Comparison of ENCODE assay signal across 8 cellular contexts in genomic region chr12:107670999-107671643, GRCh38. TPM values are rescaled to one million over a fixed set of nuclear protein-coding genes. Genes with fewer than 3 reads are reported as not detected.
DNase-seq lines count a peak whose midpoint lies in the region; ATAC-seq and TF ChIP-seq lines count a peak whose summit lies in the region.

No MANE protein-coding gene starts in this region.

- 44 to 45% methylated on average over 1 to 10 of the region's 10 CpGs for WGBS in transverse colon (ENCODE audit: low coverage in 1 of 2), 2 donors

- H3K4me1 ChIP-seq in Karpas-422 (ENCODE audit: low read length) (no peaks in the 10 kb centered on the region), transverse colon (no peaks in the 10 kb centered on the region)

- H3K36me3 ChIP-seq in Karpas-422 (ENCODE audit: insufficient read depth, low read length) (no peaks in the 10 kb centered on the region), transverse colon (no peaks in the 10 kb centered on the region)

- TF ChIP-seq POLR2A in transverse colon (IDR thresholded peaks at IDR 0.05): no peak

- ATAC-seq in GM18519 (IDR thresholded peaks at IDR 0.05; ENCODE audit: low FRiP score, unreplicated experiment) (no peak), HG02798 (IDR thresholded peaks at IDR 0.05; ENCODE audit: poor library complexity, unreplicated experiment) (no peak)

- DNase-seq in GM03348 (ENCODE audit: low spot score): peak; percentile 24
- peak; percentile 75 for DNase-seq in Karpas-422
- DNase-seq in activated effector memory CD4-positive, alpha-beta T cell treated with anti-CD3 and anti-CD28 coated beads, Interleukin-2, amount 50 U/mL, for 16 hours: peak; percentile 71
- peak; percentile 41 for DNase-seq in iris pigment epithelial cell (ENCODE audit: low read depth)
- peak; percentile 27 for DNase-seq in transverse colon
- DNase-seq in C1 segment of cervical spinal cord (lab: John Stamatoyannopoulos, UW): no peak

- H3K27me3 ChIP-seq in Karpas-422 (ENCODE audit: low read length) (no peaks in the 10 kb centered on the region), transverse colon (peaks cover 19% of the 10 kb centered on the region)

- H3K79me2 ChIP-seq in Karpas-422 (ENCODE audit: low read length): no peaks in the 10 kb centered on the region

- in situ Hi-C loops in transverse colon (cut with MboI; ENCODE audit: low pct_ligation_motif_present in 1 of 4, low pct_unique_long_range_greater_than_20kb in 1 of 4, low sequenced_read_pairs in 3 of 4): loop anchor here in 2 of 4 donors (10.0 kb wide), 1 partner anchor 214 kb away; no protein-coding TSS in a partner anchor

- H3K27ac ChIP-seq in Karpas-422 (ENCODE audit: low read length) (no peak overlapping the region), transverse colon (no peak overlapping the region)

- H2AFZ ChIP-seq in Karpas-422 (ENCODE audit: low read length): no peak overlapping the region

- no peaks in the 10 kb centered on the region for H4K20me1 ChIP-seq in Karpas-422 (ENCODE audit: insufficient read depth, low read depth, low read length)

- peak; percentile 26 to 49 (median 40) for TF ChIP-seq CTCF in transverse colon (IDR thresholded peaks at IDR 0.05)

- intact Hi-C loops in transverse colon (cut with DNase I; ENCODE audit: low total_unique reads): no loop called here

- H3K9ac ChIP-seq in Karpas-422 (ENCODE audit: low read length): no peak overlapping the region

- H3K4me3 ChIP-seq in Karpas-422 (ENCODE audit: low read length) (no peak overlapping the region), transverse colon (no peak overlapping the region)

- H3K9me3 ChIP-seq in Karpas-422 (ENCODE audit: low read length): no peaks in the 10 kb centered on the region
- H3K9me3 ChIP-seq in transverse colon: no peaks in the 10 kb centered on the region

- no peak for TF ChIP-seq EP300 in transverse colon (IDR thresholded peaks at IDR 0.05; ENCODE audit: low read depth)

- no peak overlapping the region for H3K4me2 ChIP-seq in Karpas-422 (ENCODE audit: low read depth, low read length, poor library complexity, severe bottlenecking)

- H3K9me2 ChIP-seq in Karpas-422 (replicated peaks; ENCODE audit: insufficient read depth, low read length): no peaks in the 10 kb centered on the region

RNA-seq across cellular contexts. Expression of gene PWP1, which starts 14.5 kb away (rescaled TPM):
- total RNA-seq in Karpas-422 (2014; rRNA removed; shearing (Covaris generic); ENCODE audit: low replicate concordance): 37.4 and 43.1 TPM in 2 replicates
- total RNA-seq in transverse colon: 10 to 100 TPM; 29.9 to 49.7 (median 41.4) TPM

Comparison
In these comparisons a context has a peak if more than half of its experiments do, and no peak if none do; other contexts are left out.
1. DNase-seq: peak in GM03348 (single experiment), Karpas-422 (single experiment), activated effector memory CD4-positive, alpha-beta T cell treated with anti-CD3 and anti-CD28 coated beads, Interleukin-2, amount 50 U/mL, for 16 hours (single experiment), iris pigment epithelial cell (single experiment) and transverse colon (single experiment); none in C1 segment of cervical spinal cord (0 of 14).